Comparison of ENCODE assay signal across 1 cellular context in genomic region chr6:145813285-145814034, GRCh38.
A peak's percentile ranks its signal among the peaks of the same experiment; 100 is the strongest.
TF ChIP-seq lines count a peak whose summit lies in the region.

No MANE protein-coding gene starts in this region.

TF ChIP-seq in HEK293, 187 proteins besides CTCF, POLR2A, EP300 and RAD21 (continued from another document):
- TF ChIP-seq, protein P1, sequence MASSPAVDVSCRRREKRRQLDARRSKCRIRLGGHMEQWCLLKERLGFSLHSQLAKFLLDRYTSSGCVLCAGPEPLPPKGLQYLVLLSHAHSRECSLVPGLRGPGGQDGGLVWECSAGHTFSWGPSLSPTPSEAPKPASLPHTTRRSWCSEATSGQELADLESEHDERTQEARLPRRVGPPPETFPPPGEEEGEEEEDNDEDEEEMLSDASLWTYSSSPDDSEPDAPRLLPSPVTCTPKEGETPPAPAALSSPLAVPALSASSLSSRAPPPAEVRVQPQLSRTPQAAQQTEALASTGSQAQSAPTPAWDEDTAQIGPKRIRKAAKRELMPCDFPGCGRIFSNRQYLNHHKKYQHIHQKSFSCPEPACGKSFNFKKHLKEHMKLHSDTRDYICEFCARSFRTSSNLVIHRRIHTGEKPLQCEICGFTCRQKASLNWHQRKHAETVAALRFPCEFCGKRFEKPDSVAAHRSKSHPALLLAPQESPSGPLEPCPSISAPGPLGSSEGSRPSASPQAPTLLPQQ (tag by site-specific recombination; IDR thresholded peaks at IDR 0.05) = 0 out of 2 replicates have a peak, but pooled peaks have one; percentile 37
- TF ChIP-seq ZNF335 (tag by site-specific recombination; conservative IDR thresholded peaks at IDR 0.05) (peak; percentile 33; the same call in 1 of the 2 replicates), ZEB2 (tag by site-specific recombination; IDR thresholded peaks at IDR 0.05) (peak; percentile 32; the same call in 1 of the 2 replicates), BCL11B (tag by site-specific recombination; IDR thresholded peaks at IDR 0.05; ENCODE audit: low read depth) (no peak), ZNF133 (tag by site-specific recombination; IDR thresholded peaks at IDR 0.05) (no peak), OSR2 (tag by site-specific recombination; IDR thresholded peaks at IDR 0.05) (no peak), ZNF600 (tag by site-specific recombination; IDR thresholded peaks at IDR 0.05) (peak; percentile 71; the same call in 1 of the 2 replicates), ZBTB20 (tag by site-specific recombination; IDR thresholded peaks at IDR 0.05) (no peak; the same call in 1 of the 2 replicates), PRDM1 (tag by site-specific recombination; IDR thresholded peaks at IDR 0.05) (peak; percentile 40; the same call in 1 of the 2 replicates), KLF10 (tag by site-specific recombination; IDR thresholded peaks at IDR 0.05) (peak; percentile 16; the same call in 1 of the 2 replicates), ZBTB8A (tag by site-specific recombination; IDR thresholded peaks at IDR 0.05) (0 out of 2 replicates have a peak, but pooled peaks have one; percentile 13), ZFP69B (tag by site-specific recombination; IDR thresholded peaks at IDR 0.05) (0 out of 2 replicates have a peak, but pooled peaks have one; percentile 12), ZNF184 (tag by site-specific recombination; IDR thresholded peaks at IDR 0.05) (no peak), ZSCAN4 (tag by site-specific recombination; IDR thresholded peaks at IDR 0.05) (0 out of 2 replicates have a peak, but pooled peaks have one; percentile 10), ZNF629 (tag by site-specific recombination; IDR thresholded peaks at IDR 0.05) (peak; percentile 54; the same call in 1 of the 2 replicates), SP7 (tag by site-specific recombination; IDR thresholded peaks at IDR 0.05) (0 out of 2 replicates have a peak, but pooled peaks have one; percentile 25), IKZF3 (tag by site-specific recombination; IDR thresholded peaks at IDR 0.05) (peak; percentile 15; the same call in 1 of the 2 replicates)
- TF ChIP-seq, protein P2, sequence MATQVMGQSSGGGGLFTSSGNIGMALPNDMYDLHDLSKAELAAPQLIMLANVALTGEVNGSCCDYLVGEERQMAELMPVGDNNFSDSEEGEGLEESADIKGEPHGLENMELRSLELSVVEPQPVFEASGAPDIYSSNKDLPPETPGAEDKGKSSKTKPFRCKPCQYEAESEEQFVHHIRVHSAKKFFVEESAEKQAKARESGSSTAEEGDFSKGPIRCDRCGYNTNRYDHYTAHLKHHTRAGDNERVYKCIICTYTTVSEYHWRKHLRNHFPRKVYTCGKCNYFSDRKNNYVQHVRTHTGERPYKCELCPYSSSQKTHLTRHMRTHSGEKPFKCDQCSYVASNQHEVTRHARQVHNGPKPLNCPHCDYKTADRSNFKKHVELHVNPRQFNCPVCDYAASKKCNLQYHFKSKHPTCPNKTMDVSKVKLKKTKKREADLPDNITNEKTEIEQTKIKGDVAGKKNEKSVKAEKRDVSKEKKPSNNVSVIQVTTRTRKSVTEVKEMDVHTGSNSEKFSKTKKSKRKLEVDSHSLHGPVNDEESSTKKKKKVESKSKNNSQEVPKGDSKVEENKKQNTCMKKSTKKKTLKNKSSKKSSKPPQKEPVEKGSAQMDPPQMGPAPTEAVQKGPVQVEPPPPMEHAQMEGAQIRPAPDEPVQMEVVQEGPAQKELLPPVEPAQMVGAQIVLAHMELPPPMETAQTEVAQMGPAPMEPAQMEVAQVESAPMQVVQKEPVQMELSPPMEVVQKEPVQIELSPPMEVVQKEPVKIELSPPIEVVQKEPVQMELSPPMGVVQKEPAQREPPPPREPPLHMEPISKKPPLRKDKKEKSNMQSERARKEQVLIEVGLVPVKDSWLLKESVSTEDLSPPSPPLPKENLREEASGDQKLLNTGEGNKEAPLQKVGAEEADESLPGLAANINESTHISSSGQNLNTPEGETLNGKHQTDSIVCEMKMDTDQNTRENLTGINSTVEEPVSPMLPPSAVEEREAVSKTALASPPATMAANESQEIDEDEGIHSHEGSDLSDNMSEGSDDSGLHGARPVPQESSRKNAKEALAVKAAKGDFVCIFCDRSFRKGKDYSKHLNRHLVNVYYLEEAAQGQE (tag by site-specific recombination; IDR thresholded peaks at IDR 0.05) = no peak
- TF ChIP-seq, protein P3, sequence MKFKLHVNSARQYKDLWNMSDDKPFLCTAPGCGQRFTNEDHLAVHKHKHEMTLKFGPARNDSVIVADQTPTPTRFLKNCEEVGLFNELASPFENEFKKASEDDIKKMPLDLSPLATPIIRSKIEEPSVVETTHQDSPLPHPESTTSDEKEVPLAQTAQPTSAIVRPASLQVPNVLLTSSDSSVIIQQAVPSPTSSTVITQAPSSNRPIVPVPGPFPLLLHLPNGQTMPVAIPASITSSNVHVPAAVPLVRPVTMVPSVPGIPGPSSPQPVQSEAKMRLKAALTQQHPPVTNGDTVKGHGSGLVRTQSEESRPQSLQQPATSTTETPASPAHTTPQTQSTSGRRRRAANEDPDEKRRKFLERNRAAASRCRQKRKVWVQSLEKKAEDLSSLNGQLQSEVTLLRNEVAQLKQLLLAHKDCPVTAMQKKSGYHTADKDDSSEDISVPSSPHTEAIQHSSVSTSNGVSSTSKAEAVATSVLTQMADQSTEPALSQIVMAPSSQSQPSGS (tag by site-specific recombination; IDR thresholded peaks at IDR 0.05; ENCODE audit: low read depth) = peak; percentile 79
